13 cellular contexts compared by ENCODE assay signal in genomic region chr5:1113805-1114586, GRCh38. TPM values are rescaled to one million over a fixed set of nuclear protein-coding genes. Genes with fewer than 3 reads are reported as not detected.
DNase-seq lines count a peak whose midpoint lies in the region; ATAC-seq and TF ChIP-seq lines count a peak whose summit lies in the region.
"Had no signal": no experiment of that assay in that cellular context is flagged by ENCODE, and none has a peak within 500 bp of the region (broad histone marks: within the 10 kb centered on the region; RNA-seq: fewer than 3 reads in every experiment).

No MANE protein-coding gene starts in this region.

- H3K4me1 Mint-ChIP-seq in naive thymus-derived CD8-positive, alpha-beta T cell = peaks cover 8 to 33% (median 19%) of the 10 kb centered on the region in 4 donors
- H3K4me1 Mint-ChIP-seq in activated CD8-positive, alpha-beta T cell treated with anti-CD3 and anti-CD28 coated beads for 36 hours (ENCODE audit: low read depth) = peaks cover 26% of the 10 kb centered on the region

- no peak for ATAC-seq in naive thymus-derived CD8-positive, alpha-beta T cell
- ATAC-seq in GM18909 (IDR thresholded peaks at IDR 0.05; ENCODE audit: poor library complexity, unreplicated experiment) = no peak
- no peak for ATAC-seq in activated CD8-positive, alpha-beta T cell treated with anti-CD3 and anti-CD28 coated beads for 36 hours
- ATAC-seq: A549 had no signal

- H3K9me3 Mint-ChIP-seq in naive thymus-derived CD8-positive, alpha-beta T cell = no peaks in the 10 kb centered on the region
- H3K9me3 Mint-ChIP-seq in activated CD8-positive, alpha-beta T cell treated with anti-CD3 and anti-CD28 coated beads for 36 hours = no peaks in the 10 kb centered on the region
- H3K9me3 Mint-ChIP-seq: CD8-positive, alpha-beta memory T cell had no signal

- no peak overlapping the region for H3K27ac ChIP-seq in HEK293 (ENCODE audit: extremely low read depth, low read depth, low read length)
- H3K27ac ChIP-seq: SJSA1 had no signal

- CTCF ChIA-PET in HEK293 (lab: Yijun Ruan, JAX) = interaction anchor here (0.6 to 1.1 kb wide), 4 partner anchors 26 to 54 kb away, joined by 3 read pairs; no protein-coding TSS in a partner anchor
- CTCF ChIA-PET in activated CD8-positive, alpha-beta T cell treated with anti-CD3 and anti-CD28 coated beads for 36 hours (lab: Charles Lee) = interaction anchor here (0.8 to 1.5 kb wide), 2 partner anchors 8 to 10 kb away, joined by 3 to 4 read pairs; no protein-coding TSS in a partner anchor

- peaks cover 0 to 2% (median 0%) of the 10 kb centered on the region in 3 donors for H3K36me3 Mint-ChIP-seq in naive thymus-derived CD8-positive, alpha-beta T cell
- H3K36me3 Mint-ChIP-seq in activated CD8-positive, alpha-beta T cell treated with anti-CD3 and anti-CD28 coated beads for 36 hours (ENCODE audit: low read depth) = peaks cover 2% of the 10 kb centered on the region
- H3K36me3 Mint-ChIP-seq: CD8-positive, alpha-beta memory T cell had no signal

- H3K27me3 Mint-ChIP-seq in naive thymus-derived CD8-positive, alpha-beta T cell = no peaks in the 10 kb centered on the region
- no peaks in the 10 kb centered on the region for H3K27me3 Mint-ChIP-seq in activated CD8-positive, alpha-beta T cell treated with anti-CD3 and anti-CD28 coated beads for 36 hours

- H3K36me3 ChIP-seq in HEK293 (ENCODE audit: control insufficient read depth in 2 of 2, insufficient read depth in 1 of 2, low read length in 2 of 2) = no peaks in the 10 kb centered on the region

- DNase-seq in 8988T (peak; percentile 74), SW480 (ENCODE audit: low spot score) (peak; percentile 42), GOT3 (lab: John Stamatoyannopoulos, UW) (no peak), NCI-H187 (lab: John Stamatoyannopoulos, UW) (no peak)
- no peak for DNase-seq in naive thymus-derived CD8-positive, alpha-beta T cell
- no peak for DNase-seq in activated CD8-positive, alpha-beta T cell treated with anti-CD3 and anti-CD28 coated beads for 36 hours
- DNase-seq: CD8-positive, alpha-beta memory T cell; NCI-H2029; NCI-H510A had no signal

- H3K4me3 ChIP-seq in HEK293 (ENCODE audit: low read depth, low read length) = no peak overlapping the region
- H3K4me3 ChIP-seq: A549, SJSA1 had no signal

- H3K9me3 ChIP-seq in HEK293 (ENCODE audit: control insufficient read depth, insufficient read depth, low read depth, low read length) = no peaks in the 10 kb centered on the region
- H3K9me3 ChIP-seq: A549 had no signal

- POLR2A ChIA-PET in HEK293 (lab: Yijun Ruan, JAX) = no interaction called here
- POLR2A ChIA-PET in naive thymus-derived CD8-positive, alpha-beta T cell (lab: Charles Lee) = interaction anchor here (0.7 to 1.1 kb wide), 2 partner anchors 9 to 11 kb away, joined by 3 to 4 read pairs; no protein-coding TSS in a partner anchor
- POLR2A ChIA-PET in activated CD8-positive, alpha-beta T cell treated with anti-CD3 and anti-CD28 coated beads for 36 hours (lab: Charles Lee) = interaction anchor here (1.3 to 1.5 kb wide), 2 partner anchors 9 to 16 kb away, joined by 3 to 4 read pairs; no protein-coding TSS in a partner anchor

- peaks cover 21% of the 10 kb centered on the region for H3K4me1 ChIP-seq in HEK293 (ENCODE audit: control insufficient read depth, insufficient read depth, low read length)

- H3K27ac Mint-ChIP-seq in naive thymus-derived CD8-positive, alpha-beta T cell = peak overlapping the region in 4 of 10 donors; percentile 8 to 31 (median 25)
- H3K27ac Mint-ChIP-seq in activated CD8-positive, alpha-beta T cell treated with anti-CD3 and anti-CD28 coated beads for 36 hours = no peak overlapping the region

- TF ChIP-seq CTCF in HEK293 (tag by site-specific recombination; IDR thresholded peaks at IDR 0.05) = no peak
- no peak for TF ChIP-seq CTCF in activated CD8-positive, alpha-beta T cell treated with anti-CD3 and anti-CD28 coated beads for 36 hours (IDR thresholded peaks at IDR 0.05)

- intact Hi-C loops in activated CD8-positive, alpha-beta T cell treated with anti-CD3 and anti-CD28 coated beads for 36 hours (cut with micrococcal nuclease) = no loop called here

- peak overlapping the region in 6 of 10 donors; percentile 36 to 68 (median 50) for H3K4me3 Mint-ChIP-seq in naive thymus-derived CD8-positive, alpha-beta T cell
- no peak overlapping the region for H3K4me3 Mint-ChIP-seq in activated CD8-positive, alpha-beta T cell treated with anti-CD3 and anti-CD28 coated beads for 36 hours

TF ChIP-seq in HEK293, 187 proteins besides CTCF, POLR2A, EP300 and RAD21:
- no peak for TF ChIP-seq ZNF146 (tag by site-specific recombination; IDR thresholded peaks at IDR 0.05)
- 0 out of 2 replicates have a peak, but pooled peaks have one; percentile 27 for TF ChIP-seq ZFHX2 (tag by site-specific recombination; conservative IDR thresholded peaks at IDR 0.05)
TF ChIP-seq in HEK293: peak in this region for 1.

RNA-seq across cellular contexts. Expression of gene SLC12A7, which starts 2.1 kb away (rescaled TPM):
- 10 to 100 TPM; 60.0 to 68.3 TPM for total RNA-seq in naive thymus-derived CD8-positive, alpha-beta T cell
- 10 to 100 TPM in 1 of 3 donors, 1 to 10 TPM in 2; 7.3 to 25.4 (median 8.5) TPM for polyA plus RNA-seq in naive thymus-derived CD8-positive, alpha-beta T cell
- 10 to 100 TPM; 21.6 to 24.8 TPM for total RNA-seq in activated CD8-positive, alpha-beta T cell treated with anti-CD3 and anti-CD28 coated beads for 36 hours

Comparison
In these comparisons a context has a peak if more than half of its experiments do, and no peak if none do; other contexts are left out.
1. DNase-seq: peak in 8988T (single experiment) and SW480 (single experiment); none in naive thymus-derived CD8-positive, alpha-beta T cell (0 of 10), GOT3 (single experiment), activated CD8-positive, alpha-beta T cell treated with anti-CD3 and anti-CD28 coated beads for 36 hours (single experiment) and NCI-H187 (0 of 2).